In the genomic region with DNA sequence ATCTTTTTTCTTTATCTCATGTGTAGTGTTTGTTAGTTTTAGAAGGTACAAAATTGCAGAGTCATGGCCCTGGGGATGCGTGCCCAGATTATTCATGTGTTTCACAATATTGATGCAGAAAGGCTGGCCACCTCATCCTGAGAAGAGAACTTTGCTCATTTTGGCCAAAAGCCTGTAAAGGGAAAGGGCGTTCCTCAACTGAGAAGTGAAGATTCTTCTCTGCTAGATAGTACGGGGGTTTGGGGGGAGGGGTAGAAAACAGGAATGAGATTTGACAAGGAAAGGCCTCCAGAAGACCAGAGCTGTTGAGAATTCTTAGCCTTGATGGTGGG, we compare ENCODE assay signal across 8 cellular contexts. TPM values are rescaled to one million over a fixed set of nuclear protein-coding genes. Genes with fewer than 3 reads are reported as not detected.
A peak's percentile ranks its signal among the peaks of the same experiment; 100 is the strongest.
DNase-seq lines count a peak whose midpoint lies in the region; ATAC-seq and TF ChIP-seq lines count a peak whose summit lies in the region.

No MANE protein-coding gene starts in this region.

- in situ Hi-C loops in KBM-7 (cut with MboI; ENCODE audit: low pct_unique_long_range_greater_than_20kb, low sequenced_read_pairs), result no loop called here

- no peak for TF ChIP-seq CTCF in coronary artery (IDR thresholded peaks at IDR 0.05)

- peak; percentile 87 for DNase-seq in KBM-7
- DNase-seq in coronary artery (ENCODE audit: low spot score), result peak; percentile 78
- peak; percentile 30 for DNase-seq in medulla oblongata (ENCODE audit: extremely low spot score)
- DNase-seq in activated CD8-positive, alpha-beta memory T cell treated with anti-CD3 and anti-CD28 coated beads, Interleukin-2, amount 50 U/mL, for 48 hours, result no peak
- no peak for DNase-seq in SK-N-DZ (ENCODE audit: low spot score)

- peak; percentile 34 for ATAC-seq in GM18868 (IDR thresholded peaks at IDR 0.05; ENCODE audit: unreplicated experiment)
- ATAC-seq in HG03025 (IDR thresholded peaks at IDR 0.05; ENCODE audit: low FRiP score, unreplicated experiment), result no peak
- ATAC-seq in GM21529 (IDR thresholded peaks at IDR 0.05; ENCODE audit: unreplicated experiment), result no peak

- H3K4me3 ChIP-seq in coronary artery, result peak overlapping the region; percentile 70

- peak overlapping the region in 1 of 2 donors; percentile 69 for H3K27ac ChIP-seq in coronary artery

RNA-seq across cellular contexts. Expression of a gene that starts 1.7 kb away (rescaled TPM):
- polyA plus RNA-seq in SK-N-DZ (2014; cell fraction: cytosol; rRNA removed), result not detected in 2 replicates
- 0.18 and 1.5 TPM in 2 replicates for polyA plus RNA-seq in SK-N-DZ (2014; cell fraction: nucleus; rRNA removed)

Comparison
In these comparisons a context has a peak if more than half of its experiments do, and no peak if none do; other contexts are left out.
1. DNase-seq: peak in KBM-7 (single experiment), coronary artery (single experiment) and medulla oblongata (single experiment); none in activated CD8-positive, alpha-beta memory T cell treated with anti-CD3 and anti-CD28 coated beads, Interleukin-2, amount 50 U/mL, for 48 hours (single experiment) and SK-N-DZ (single experiment).